ENCODE assay signal across 1 cellular context in genomic region chr6:44076016-44076365, GRCh38.
TF ChIP-seq lines count a peak whose summit lies in the region.

No MANE protein-coding gene starts in this region.

TF ChIP-seq in GM23338, 12 proteins besides CTCF, POLR2A, EP300 and RAD21 (continued from another document):
- TF ChIP-seq ZNF462 (CRISPR knock-in tag; IDR thresholded peaks at IDR 0.05) (no peak), EZH2phosphoT487 (IDR thresholded peaks at IDR 0.05; ENCODE audit: unreplicated experiment) (no peak), CREB1 (CRISPR knock-in tag; IDR thresholded peaks at IDR 0.05; ENCODE audit: low read depth) (no peak), STAT1 (IDR thresholded peaks at IDR 0.05; ENCODE audit: unreplicated experiment) (no peak), NANOG (IDR thresholded peaks at IDR 0.05; ENCODE audit: borderline replicate concordance) (no peak), ZNF114 (CRISPR knock-in tag; IDR thresholded peaks at IDR 0.05) (no peak), ZNF331 (CRISPR knock-in tag; IDR thresholded peaks at IDR 0.05; ENCODE audit: low read depth) (no peak)
- TF ChIP-seq, protein P1, sequence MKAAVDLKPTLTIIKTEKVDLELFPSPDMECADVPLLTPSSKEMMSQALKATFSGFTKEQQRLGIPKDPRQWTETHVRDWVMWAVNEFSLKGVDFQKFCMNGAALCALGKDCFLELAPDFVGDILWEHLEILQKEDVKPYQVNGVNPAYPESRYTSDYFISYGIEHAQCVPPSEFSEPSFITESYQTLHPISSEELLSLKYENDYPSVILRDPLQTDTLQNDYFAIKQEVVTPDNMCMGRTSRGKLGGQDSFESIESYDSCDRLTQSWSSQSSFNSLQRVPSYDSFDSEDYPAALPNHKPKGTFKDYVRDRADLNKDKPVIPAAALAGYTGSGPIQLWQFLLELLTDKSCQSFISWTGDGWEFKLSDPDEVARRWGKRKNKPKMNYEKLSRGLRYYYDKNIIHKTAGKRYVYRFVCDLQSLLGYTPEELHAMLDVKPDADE (IDR thresholded peaks at IDR 0.05) = no peak
- TF ChIP-seq, protein P2, sequence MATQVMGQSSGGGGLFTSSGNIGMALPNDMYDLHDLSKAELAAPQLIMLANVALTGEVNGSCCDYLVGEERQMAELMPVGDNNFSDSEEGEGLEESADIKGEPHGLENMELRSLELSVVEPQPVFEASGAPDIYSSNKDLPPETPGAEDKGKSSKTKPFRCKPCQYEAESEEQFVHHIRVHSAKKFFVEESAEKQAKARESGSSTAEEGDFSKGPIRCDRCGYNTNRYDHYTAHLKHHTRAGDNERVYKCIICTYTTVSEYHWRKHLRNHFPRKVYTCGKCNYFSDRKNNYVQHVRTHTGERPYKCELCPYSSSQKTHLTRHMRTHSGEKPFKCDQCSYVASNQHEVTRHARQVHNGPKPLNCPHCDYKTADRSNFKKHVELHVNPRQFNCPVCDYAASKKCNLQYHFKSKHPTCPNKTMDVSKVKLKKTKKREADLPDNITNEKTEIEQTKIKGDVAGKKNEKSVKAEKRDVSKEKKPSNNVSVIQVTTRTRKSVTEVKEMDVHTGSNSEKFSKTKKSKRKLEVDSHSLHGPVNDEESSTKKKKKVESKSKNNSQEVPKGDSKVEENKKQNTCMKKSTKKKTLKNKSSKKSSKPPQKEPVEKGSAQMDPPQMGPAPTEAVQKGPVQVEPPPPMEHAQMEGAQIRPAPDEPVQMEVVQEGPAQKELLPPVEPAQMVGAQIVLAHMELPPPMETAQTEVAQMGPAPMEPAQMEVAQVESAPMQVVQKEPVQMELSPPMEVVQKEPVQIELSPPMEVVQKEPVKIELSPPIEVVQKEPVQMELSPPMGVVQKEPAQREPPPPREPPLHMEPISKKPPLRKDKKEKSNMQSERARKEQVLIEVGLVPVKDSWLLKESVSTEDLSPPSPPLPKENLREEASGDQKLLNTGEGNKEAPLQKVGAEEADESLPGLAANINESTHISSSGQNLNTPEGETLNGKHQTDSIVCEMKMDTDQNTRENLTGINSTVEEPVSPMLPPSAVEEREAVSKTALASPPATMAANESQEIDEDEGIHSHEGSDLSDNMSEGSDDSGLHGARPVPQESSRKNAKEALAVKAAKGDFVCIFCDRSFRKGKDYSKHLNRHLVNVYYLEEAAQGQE (IDR thresholded peaks at IDR 0.05; ENCODE audit: unreplicated experiment) = no peak
